ENCODE assay signal across 24 cellular contexts in the genomic region with DNA sequence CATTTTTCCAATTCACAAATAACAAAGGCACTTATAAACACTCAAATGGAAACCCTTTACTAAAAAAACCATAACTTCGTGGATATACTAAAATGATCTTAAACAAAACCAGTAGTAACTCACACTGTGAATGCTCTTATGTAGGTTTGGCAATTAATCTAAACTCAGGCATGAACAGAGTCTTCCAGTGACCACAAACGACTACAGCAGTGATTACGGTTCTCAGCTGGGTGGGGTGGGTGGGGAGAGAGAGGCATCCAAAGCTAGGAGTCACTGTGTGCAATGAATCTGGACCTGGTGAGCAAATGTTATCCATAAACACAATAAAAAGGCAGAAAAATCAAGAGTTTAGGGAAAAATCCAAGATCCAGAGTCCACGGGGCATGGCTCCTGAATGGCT.
"Had no signal": no experiment of that assay in that cellular context is flagged by ENCODE, and none has a peak within 500 bp of the region (broad histone marks: within the 10 kb centered on the region; RNA-seq: fewer than 3 reads in every experiment).

No MANE protein-coding gene starts in this region.

- FAIRE-seq: pancreas had no signal

- H3K4me3 Mint-ChIP-seq: activated naive CD8-positive, alpha-beta T cell; activated T-cell treated with anti-CD3 and anti-CD28 coated beads, Interleukin-2, amount 50 U/mL, for 4 hours; memory B cell; nephron progenitor cell; stimulated activated naive CD8-positive, alpha-beta T cell treated with anti-CD3 and anti-CD28 coated beads, Interleukin-15, Interleukin-2, amounts not matched to agents 100 ng/mL and 50 ng/mL, for 24 hours; T-cell had no signal

- H3K9me3 Mint-ChIP-seq: activated T-cell treated with anti-CD3 and anti-CD28 coated beads, Interleukin-2, amount 50 U/mL, for 4 hours; activated T-helper 2 cell treated with anti-CD3 and anti-CD28 coated beads, Interferon-gamma antibody, Interleukin-2, Interleukin-4, amounts not matched to agents 10 μg/mL and 5 μg/mL and 100 μg/mL, durations not matched to agents 14 hours and 24 hours and 36 hours; memory B cell; nephron progenitor cell; stimulated activated naive CD8-positive, alpha-beta T cell treated with anti-CD3 and anti-CD28 coated beads, Interleukin-15, Interleukin-2, amounts not matched to agents 100 ng/mL and 50 ng/mL, for 24 hours; T-cell had no signal

- ATAC-seq: body of pancreas, gastrocnemius medialis, psoas muscle, T-cell had no signal

- DNase-seq: activated CD4-positive, alpha-beta T cell treated with anti-CD3 and anti-CD28 coated beads for 1 hour; activated CD4-positive, alpha-beta T cell treated with anti-CD3 and anti-CD28 coated beads, Interleukin-2, amount 50 U/mL, for 4 hours; activated CD8-positive, alpha-beta memory T cell treated with anti-CD3 and anti-CD28 coated beads, Interleukin-2, amount 50 U/mL, for 48 hours; activated naive CD4-positive, alpha-beta T cell; activated T-cell treated with anti-CD3 and anti-CD28 coated beads, Interleukin-2, amount 50 U/mL, for 4 hours; amniotic stem cell; body of pancreas; gastrocnemius medialis; hippocampal formation; mucosa of descending colon; nephron progenitor cell; pancreas; psoas muscle; stimulated activated CD4-positive, alpha-beta T cell treated with anti-CD3 and anti-CD28 coated beads, Interleukin-12 subunit alpha, Interleukin-12 subunit beta, amount 100 ng/mL, for 4 hours; stimulated activated CD4-positive, alpha-beta T cell treated with anti-CD3 and anti-CD28 coated beads, Interleukin-4, amount 100 ng/mL, for 4 hours; substantia nigra; T-cell; thyroid gland; upper lobe of right lung had no signal

- H3K4me3 ChIP-seq: body of pancreas, gastrocnemius medialis, mucosa of descending colon, pancreas, psoas muscle, right atrium auricular region, thyroid gland, upper lobe of right lung had no signal

- H3K27ac Mint-ChIP-seq: activated naive CD8-positive, alpha-beta T cell; activated T-helper 2 cell treated with anti-CD3 and anti-CD28 coated beads, Interferon-gamma antibody, Interleukin-2, Interleukin-4, amounts not matched to agents 10 μg/mL and 5 μg/mL and 100 μg/mL, durations not matched to agents 14 hours and 24 hours and 36 hours; memory B cell; nephron progenitor cell; stimulated activated naive CD8-positive, alpha-beta T cell treated with anti-CD3 and anti-CD28 coated beads, Interleukin-15, Interleukin-2, amounts not matched to agents 100 ng/mL and 50 ng/mL, for 24 hours; T-cell had no signal

- H3K36me3 Mint-ChIP-seq: activated naive CD8-positive, alpha-beta T cell; memory B cell; T-cell had no signal
